ENCODE assay signal across 1 cellular context in the genomic region with DNA sequence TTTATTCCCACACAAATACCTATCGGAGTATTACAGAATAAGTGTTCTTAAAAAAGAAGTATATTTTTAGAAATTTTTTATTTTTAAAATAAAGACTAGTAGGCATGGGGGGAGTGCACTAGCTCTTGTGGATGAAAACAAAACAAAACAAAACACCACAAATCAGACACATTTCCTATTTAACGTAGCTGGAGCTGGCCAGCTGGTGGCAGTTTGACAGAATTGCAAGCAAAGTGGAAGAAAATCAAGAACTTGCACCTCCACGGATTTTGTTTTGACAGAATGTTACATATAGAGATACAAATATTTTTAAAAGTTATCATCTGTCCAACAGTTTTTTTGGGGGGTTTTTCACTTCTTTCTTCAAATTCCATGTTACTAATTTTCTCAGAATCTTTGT.
TF ChIP-seq lines count a peak whose summit lies in the region.

No MANE protein-coding gene starts in this region.

TF ChIP-seq in WTC11, 78 proteins besides CTCF, POLR2A, EP300 and RAD21:
- TF ChIP-seq, protein P1, sequence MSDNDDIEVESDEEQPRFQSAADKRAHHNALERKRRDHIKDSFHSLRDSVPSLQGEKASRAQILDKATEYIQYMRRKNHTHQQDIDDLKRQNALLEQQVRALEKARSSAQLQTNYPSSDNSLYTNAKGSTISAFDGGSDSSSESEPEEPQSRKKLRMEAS (CRISPR knock-in tag; IDR thresholded peaks at IDR 0.05) = no peak
- TF ChIP-seq, protein P2, sequence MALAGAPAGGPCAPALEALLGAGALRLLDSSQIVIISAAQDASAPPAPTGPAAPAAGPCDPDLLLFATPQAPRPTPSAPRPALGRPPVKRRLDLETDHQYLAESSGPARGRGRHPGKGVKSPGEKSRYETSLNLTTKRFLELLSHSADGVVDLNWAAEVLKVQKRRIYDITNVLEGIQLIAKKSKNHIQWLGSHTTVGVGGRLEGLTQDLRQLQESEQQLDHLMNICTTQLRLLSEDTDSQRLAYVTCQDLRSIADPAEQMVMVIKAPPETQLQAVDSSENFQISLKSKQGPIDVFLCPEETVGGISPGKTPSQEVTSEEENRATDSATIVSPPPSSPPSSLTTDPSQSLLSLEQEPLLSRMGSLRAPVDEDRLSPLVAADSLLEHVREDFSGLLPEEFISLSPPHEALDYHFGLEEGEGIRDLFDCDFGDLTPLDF (CRISPR knock-in tag; IDR thresholded peaks at IDR 0.05) = no peak
- TF ChIP-seq JUN (CRISPR knock-in tag; IDR thresholded peaks at IDR 0.05) (no peak), EMX1 (CRISPR knock-in tag; IDR thresholded peaks at IDR 0.05) (no peak), NR3C1 (CRISPR knock-in tag; conservative IDR thresholded peaks at IDR 0.05; ENCODE audit: low read depth) (no peak)
